1 cellular context compared by ENCODE assay signal in the genomic region with DNA sequence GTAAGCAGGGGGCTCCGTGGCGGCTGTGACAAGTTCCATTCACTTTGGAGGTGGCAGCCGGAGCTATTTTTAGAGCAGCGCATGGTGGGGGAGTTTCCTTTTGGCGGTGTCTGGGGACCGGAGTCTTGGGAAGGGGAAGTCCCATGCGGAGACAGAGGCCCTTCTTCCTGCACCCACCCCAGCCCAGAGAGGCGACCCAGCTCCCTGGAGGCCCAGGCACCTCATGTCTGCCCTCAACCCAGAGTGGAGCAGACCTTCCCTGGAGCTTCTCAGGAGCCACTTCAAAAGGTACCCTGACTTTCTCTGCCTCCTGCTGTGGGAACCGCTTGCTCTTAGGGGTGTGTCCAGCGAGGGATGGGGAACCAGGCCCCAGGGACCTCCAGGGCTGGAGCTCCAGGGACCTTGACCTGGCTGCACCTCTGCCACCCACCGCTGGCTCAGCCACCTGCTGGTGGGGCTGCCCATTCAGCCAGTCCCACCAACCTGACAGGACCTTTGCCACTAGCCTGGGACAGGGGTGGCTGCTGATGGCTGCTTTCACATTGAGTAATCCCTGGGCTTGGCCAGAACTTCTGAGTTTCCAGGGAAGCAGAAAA.
TF ChIP-seq lines count a peak whose summit lies in the region.

No MANE protein-coding gene starts in this region.

TF ChIP-seq in liver, 16 proteins besides CTCF, POLR2A, EP300 and RAD21 (continued from another document):
- TF ChIP-seq, protein P1, sequence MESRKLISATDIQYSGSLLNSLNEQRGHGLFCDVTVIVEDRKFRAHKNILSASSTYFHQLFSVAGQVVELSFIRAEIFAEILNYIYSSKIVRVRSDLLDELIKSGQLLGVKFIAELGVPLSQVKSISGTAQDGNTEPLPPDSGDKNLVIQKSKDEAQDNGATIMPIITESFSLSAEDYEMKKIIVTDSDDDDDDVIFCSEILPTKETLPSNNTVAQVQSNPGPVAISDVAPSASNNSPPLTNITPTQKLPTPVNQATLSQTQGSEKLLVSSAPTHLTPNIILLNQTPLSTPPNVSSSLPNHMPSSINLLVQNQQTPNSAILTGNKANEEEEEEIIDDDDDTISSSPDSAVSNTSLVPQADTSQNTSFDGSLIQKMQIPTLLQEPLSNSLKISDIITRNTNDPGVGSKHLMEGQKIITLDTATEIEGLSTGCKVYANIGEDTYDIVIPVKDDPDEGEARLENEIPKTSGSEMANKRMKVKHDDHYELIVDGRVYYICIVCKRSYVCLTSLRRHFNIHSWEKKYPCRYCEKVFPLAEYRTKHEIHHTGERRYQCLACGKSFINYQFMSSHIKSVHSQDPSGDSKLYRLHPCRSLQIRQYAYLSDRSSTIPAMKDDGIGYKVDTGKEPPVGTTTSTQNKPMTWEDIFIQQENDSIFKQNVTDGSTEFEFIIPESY (IDR thresholded peaks at IDR 0.05), result no peak
- TF ChIP-seq, protein P2, sequence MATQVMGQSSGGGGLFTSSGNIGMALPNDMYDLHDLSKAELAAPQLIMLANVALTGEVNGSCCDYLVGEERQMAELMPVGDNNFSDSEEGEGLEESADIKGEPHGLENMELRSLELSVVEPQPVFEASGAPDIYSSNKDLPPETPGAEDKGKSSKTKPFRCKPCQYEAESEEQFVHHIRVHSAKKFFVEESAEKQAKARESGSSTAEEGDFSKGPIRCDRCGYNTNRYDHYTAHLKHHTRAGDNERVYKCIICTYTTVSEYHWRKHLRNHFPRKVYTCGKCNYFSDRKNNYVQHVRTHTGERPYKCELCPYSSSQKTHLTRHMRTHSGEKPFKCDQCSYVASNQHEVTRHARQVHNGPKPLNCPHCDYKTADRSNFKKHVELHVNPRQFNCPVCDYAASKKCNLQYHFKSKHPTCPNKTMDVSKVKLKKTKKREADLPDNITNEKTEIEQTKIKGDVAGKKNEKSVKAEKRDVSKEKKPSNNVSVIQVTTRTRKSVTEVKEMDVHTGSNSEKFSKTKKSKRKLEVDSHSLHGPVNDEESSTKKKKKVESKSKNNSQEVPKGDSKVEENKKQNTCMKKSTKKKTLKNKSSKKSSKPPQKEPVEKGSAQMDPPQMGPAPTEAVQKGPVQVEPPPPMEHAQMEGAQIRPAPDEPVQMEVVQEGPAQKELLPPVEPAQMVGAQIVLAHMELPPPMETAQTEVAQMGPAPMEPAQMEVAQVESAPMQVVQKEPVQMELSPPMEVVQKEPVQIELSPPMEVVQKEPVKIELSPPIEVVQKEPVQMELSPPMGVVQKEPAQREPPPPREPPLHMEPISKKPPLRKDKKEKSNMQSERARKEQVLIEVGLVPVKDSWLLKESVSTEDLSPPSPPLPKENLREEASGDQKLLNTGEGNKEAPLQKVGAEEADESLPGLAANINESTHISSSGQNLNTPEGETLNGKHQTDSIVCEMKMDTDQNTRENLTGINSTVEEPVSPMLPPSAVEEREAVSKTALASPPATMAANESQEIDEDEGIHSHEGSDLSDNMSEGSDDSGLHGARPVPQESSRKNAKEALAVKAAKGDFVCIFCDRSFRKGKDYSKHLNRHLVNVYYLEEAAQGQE (IDR thresholded peaks at IDR 0.05), result no peak
- TF ChIP-seq HNF4A (conservative IDR thresholded peaks at IDR 0.05) (no peak), SP1 (IDR thresholded peaks at IDR 0.05) (no peak), RXRA (IDR thresholded peaks at IDR 0.05) (no peak), HNF4G (IDR thresholded peaks at IDR 0.05) (no peak), JUND (IDR thresholded peaks at IDR 0.05) (no peak), TAF1 (conservative IDR thresholded peaks at IDR 0.05) (no peak), EGR1 (IDR thresholded peaks at IDR 0.05; ENCODE audit: low read depth in 2 of 2) (no peak), FOXA1 (IDR thresholded peaks at IDR 0.05) (no peak), FOXA2 (IDR thresholded peaks at IDR 0.05) (no peak)
- TF ChIP-seq, protein P3, sequence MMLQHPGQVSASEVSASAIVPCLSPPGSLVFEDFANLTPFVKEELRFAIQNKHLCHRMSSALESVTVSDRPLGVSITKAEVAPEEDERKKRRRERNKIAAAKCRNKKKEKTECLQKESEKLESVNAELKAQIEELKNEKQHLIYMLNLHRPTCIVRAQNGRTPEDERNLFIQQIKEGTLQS (IDR thresholded peaks at IDR 0.05), result no peak
